8 cellular contexts compared by ENCODE assay signal in the genomic region with DNA sequence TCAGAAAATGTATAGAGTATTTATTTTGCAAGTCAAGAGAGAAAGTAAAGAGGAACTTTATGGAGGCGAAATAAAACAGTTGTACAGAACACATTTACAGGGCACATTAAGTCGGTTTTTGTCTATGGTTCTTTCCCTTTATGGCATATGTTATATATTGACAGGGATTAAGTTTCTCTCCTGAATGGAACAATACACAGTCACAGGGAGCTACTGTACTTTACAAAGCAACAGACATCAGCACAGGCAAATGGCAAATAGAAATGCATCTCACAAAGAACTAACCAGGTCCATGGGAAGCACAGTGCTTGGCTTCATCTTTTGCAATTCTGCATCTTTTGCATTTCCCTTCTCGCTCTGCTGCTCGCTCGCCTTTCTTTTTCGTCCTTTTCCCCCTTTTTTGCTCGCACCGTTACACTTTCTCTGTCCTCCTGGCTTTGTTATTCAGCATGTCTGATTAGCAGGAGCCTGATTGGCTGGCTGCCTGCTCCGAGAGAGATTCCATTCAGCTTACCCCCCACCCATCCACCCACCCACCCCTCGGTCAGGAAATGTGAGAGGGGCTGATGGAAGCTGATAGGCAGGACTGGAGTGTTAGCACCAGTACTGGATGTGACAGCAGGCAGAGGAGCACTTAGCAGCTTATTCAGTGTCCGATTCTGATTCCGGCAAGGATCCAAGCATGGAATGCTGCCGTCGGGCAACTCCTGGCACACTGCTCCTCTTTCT. TPM values are rescaled to one million over a fixed set of nuclear protein-coding genes. Genes with fewer than 3 reads are reported as not detected.
A peak's percentile ranks its signal among the peaks of the same experiment; 100 is the strongest.
DNase-seq lines count a peak whose midpoint lies in the region; ATAC-seq and TF ChIP-seq lines count a peak whose summit lies in the region.

A gene with protein sequence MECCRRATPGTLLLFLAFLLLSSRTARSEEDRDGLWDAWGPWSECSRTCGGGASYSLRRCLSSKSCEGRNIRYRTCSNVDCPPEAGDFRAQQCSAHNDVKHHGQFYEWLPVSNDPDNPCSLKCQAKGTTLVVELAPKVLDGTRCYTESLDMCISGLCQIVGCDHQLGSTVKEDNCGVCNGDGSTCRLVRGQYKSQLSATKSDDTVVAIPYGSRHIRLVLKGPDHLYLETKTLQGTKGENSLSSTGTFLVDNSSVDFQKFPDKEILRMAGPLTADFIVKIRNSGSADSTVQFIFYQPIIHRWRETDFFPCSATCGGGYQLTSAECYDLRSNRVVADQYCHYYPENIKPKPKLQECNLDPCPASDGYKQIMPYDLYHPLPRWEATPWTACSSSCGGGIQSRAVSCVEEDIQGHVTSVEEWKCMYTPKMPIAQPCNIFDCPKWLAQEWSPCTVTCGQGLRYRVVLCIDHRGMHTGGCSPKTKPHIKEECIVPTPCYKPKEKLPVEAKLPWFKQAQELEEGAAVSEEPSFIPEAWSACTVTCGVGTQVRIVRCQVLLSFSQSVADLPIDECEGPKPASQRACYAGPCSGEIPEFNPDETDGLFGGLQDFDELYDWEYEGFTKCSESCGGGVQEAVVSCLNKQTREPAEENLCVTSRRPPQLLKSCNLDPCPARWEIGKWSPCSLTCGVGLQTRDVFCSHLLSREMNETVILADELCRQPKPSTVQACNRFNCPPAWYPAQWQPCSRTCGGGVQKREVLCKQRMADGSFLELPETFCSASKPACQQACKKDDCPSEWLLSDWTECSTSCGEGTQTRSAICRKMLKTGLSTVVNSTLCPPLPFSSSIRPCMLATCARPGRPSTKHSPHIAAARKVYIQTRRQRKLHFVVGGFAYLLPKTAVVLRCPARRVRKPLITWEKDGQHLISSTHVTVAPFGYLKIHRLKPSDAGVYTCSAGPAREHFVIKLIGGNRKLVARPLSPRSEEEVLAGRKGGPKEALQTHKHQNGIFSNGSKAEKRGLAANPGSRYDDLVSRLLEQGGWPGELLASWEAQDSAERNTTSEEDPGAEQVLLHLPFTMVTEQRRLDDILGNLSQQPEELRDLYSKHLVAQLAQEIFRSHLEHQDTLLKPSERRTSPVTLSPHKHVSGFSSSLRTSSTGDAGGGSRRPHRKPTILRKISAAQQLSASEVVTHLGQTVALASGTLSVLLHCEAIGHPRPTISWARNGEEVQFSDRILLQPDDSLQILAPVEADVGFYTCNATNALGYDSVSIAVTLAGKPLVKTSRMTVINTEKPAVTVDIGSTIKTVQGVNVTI (N-terminal part only) (plus strand): TSS at position 603 of the 729 bp plus-strand sequence. CDS start 80 bp downstream, at position 683.

- no peak within 1 kb of the TSS for H2BK120ac ChIP-seq in trophoblast cell (ENCODE audit: insufficient read depth, low read length, poor library complexity)

- peak within 1 kb of the TSS; percentile 40 for H3K4me2 ChIP-seq in trophoblast cell (ENCODE audit: low read length)

- no peaks in the 10 kb centered on the region for H3K79me1 ChIP-seq in trophoblast cell (ENCODE audit: low read length)

- H4K8ac ChIP-seq in trophoblast cell (ENCODE audit: low read depth, low read length), result no peak within 1 kb of the TSS

- H3K14ac ChIP-seq in trophoblast cell (ENCODE audit: low read length), result no peak within 1 kb of the TSS

- no peak within 1 kb of the TSS for H3K18ac ChIP-seq in trophoblast cell (ENCODE audit: low read length)

- no peak within 1 kb of the TSS for H2BK12ac ChIP-seq in trophoblast cell (ENCODE audit: low read length)

- no peak for ATAC-seq in stimulated activated naive CD8-positive, alpha-beta T cell treated with anti-CD3 and anti-CD28 coated beads, Interleukin-15, amount 100 ng/mL, for 72 hours

- peaks cover 1% of the 10 kb centered on the region for H3K9me3 Mint-ChIP-seq in glutamatergic neuron (ENCODE audit: unreplicated experiment)
- no peaks in the 10 kb centered on the region for H3K9me3 Mint-ChIP-seq in stimulated activated naive CD8-positive, alpha-beta T cell treated with anti-CD3 and anti-CD28 coated beads, Interleukin-15, amount 100 ng/mL, for 72 hours

- H3K27me3 ChIP-seq in Peyer's patch, result no peaks in the 10 kb centered on the region
- no peaks in the 10 kb centered on the region for H3K27me3 ChIP-seq in trophoblast cell (ENCODE audit: insufficient read depth, low read length)

- peak within 1 kb of the TSS; percentile 79 for H3K27ac Mint-ChIP-seq in glutamatergic neuron (ENCODE audit: unreplicated experiment)
- no peak within 1 kb of the TSS for H3K27ac Mint-ChIP-seq in stimulated activated naive CD8-positive, alpha-beta T cell treated with anti-CD3 and anti-CD28 coated beads, Interleukin-15, amount 100 ng/mL, for 72 hours

- H2BK5ac ChIP-seq in trophoblast cell (ENCODE audit: low read depth, low read length, poor library complexity), result no peak within 1 kb of the TSS

- H3K79me2 ChIP-seq in trophoblast cell (ENCODE audit: control insufficient read depth, insufficient read depth, low read length, poor library complexity), result no peaks in the 10 kb centered on the region

- H4K91ac ChIP-seq in trophoblast cell (ENCODE audit: low read depth, low read length), result no peak within 1 kb of the TSS

- H3K9me3 ChIP-seq in Peyer's patch (no peaks in the 10 kb centered on the region), trophoblast cell (ENCODE audit: insufficient read depth, low read depth, low read length) (no peaks in the 10 kb centered on the region)

- H3K36me3 Mint-ChIP-seq in glutamatergic neuron (ENCODE audit: unreplicated experiment), result peaks cover 4% of the 10 kb centered on the region

- H3K27ac ChIP-seq in Peyer's patch, result peak within 1 kb of the TSS in 2 of 4 donors; percentile 45 to 51
- H3K27ac ChIP-seq in trophoblast cell (ENCODE audit: low read depth, low read length), result no peak within 1 kb of the TSS

- TF ChIP-seq POLR2A in Peyer's patch (IDR thresholded peaks at IDR 0.05), result no peak

- no peak for TF ChIP-seq CTCF in Peyer's patch (IDR thresholded peaks at IDR 0.05)
- TF ChIP-seq CTCF in glutamatergic neuron (IDR thresholded peaks at IDR 0.05; ENCODE audit: partially characterized antibody, unreplicated experiment), result no peak

- H3K27me3 Mint-ChIP-seq in glutamatergic neuron (ENCODE audit: unreplicated experiment), result no peaks in the 10 kb centered on the region
- peaks cover 26% of the 10 kb centered on the region for H3K27me3 Mint-ChIP-seq in stimulated activated naive CD8-positive, alpha-beta T cell treated with anti-CD3 and anti-CD28 coated beads, Interleukin-15, amount 100 ng/mL, for 72 hours

- H3K9ac ChIP-seq in trophoblast cell (ENCODE audit: low read length), result no peak within 1 kb of the TSS

- H3K4me3 ChIP-seq in Peyer's patch (peak within 1 kb of the TSS in 3 of 4 donors; percentile 4 to 35 (median 33)), trophoblast cell (ENCODE audit: low read depth, low read length) (no peak within 1 kb of the TSS)

- H2AFZ ChIP-seq in trophoblast cell (ENCODE audit: insufficient read depth, low read length, poor library complexity), result no peak within 1 kb of the TSS

- DNase-seq in ELF-1 (ENCODE audit: low read depth, low spot score), result peak; percentile 85
- DNase-seq in Peyer's patch, result peak in 1 of 3 donors; percentile 47
- peak; percentile 49 for DNase-seq in glutamatergic neuron
- no peak for DNase-seq in trophoblast cell
- no peak for DNase-seq in activated effector memory CD4-positive, alpha-beta T cell treated with anti-CD3 and anti-CD28 coated beads, Interleukin-2, amount 50 U/mL, for 16 hours
- no peak for DNase-seq in NCI-H2029 treated with DMSO at 0.1 percent for 48 hours (lab: John Stamatoyannopoulos, UW)
- no peak for DNase-seq in stimulated activated naive CD4-positive, alpha-beta T cell treated with Interleukin-2 at 50 U/mL for 16 hours (lab: John Stamatoyannopoulos, UW)
- no peak for DNase-seq in stimulated activated naive CD8-positive, alpha-beta T cell treated with anti-CD3 and anti-CD28 coated beads, Interleukin-15, amount 100 ng/mL, for 72 hours

- no peak within 1 kb of the TSS for H3K4ac ChIP-seq in trophoblast cell (ENCODE audit: low read depth, low read length)

- peak within 1 kb of the TSS; percentile 82 for H3K4me3 Mint-ChIP-seq in glutamatergic neuron (ENCODE audit: unreplicated experiment)
- no peak within 1 kb of the TSS for H3K4me3 Mint-ChIP-seq in stimulated activated naive CD8-positive, alpha-beta T cell treated with anti-CD3 and anti-CD28 coated beads, Interleukin-15, amount 100 ng/mL, for 72 hours

- H3K4me1 ChIP-seq in Peyer's patch (peaks cover 0 to 12% (median 0%) of the 10 kb centered on the region in 4 donors), trophoblast cell (ENCODE audit: control insufficient read depth in 1 of 2, insufficient read depth in 2 of 2, low read length in 2 of 2) (no peaks in the 10 kb centered on the region)

- H3K4me1 Mint-ChIP-seq in glutamatergic neuron (ENCODE audit: low read depth, unreplicated experiment), result peaks cover 13% of the 10 kb centered on the region
- no peaks in the 10 kb centered on the region for H3K4me1 Mint-ChIP-seq in stimulated activated naive CD8-positive, alpha-beta T cell treated with anti-CD3 and anti-CD28 coated beads, Interleukin-15, amount 100 ng/mL, for 72 hours

- H3K36me3 ChIP-seq in Peyer's patch (no peaks in the 10 kb centered on the region), trophoblast cell (ENCODE audit: control insufficient read depth in 1 of 2, insufficient read depth in 2 of 2, low read length in 2 of 2) (no peaks in the 10 kb centered on the region)

- H2AK5ac ChIP-seq in trophoblast cell (ENCODE audit: low read length), result no peak within 1 kb of the TSS

- no peak within 1 kb of the TSS for H4K12ac ChIP-seq in trophoblast cell (ENCODE audit: low read depth, low read length)

- WGBS in trophoblast cell (ENCODE audit: extremely low coverage, insufficient coverage, insufficient read length), result no CpG with 5 or more reads among the region's 14 CpGs

- H3K23ac ChIP-seq in trophoblast cell (ENCODE audit: low read length), result no peak within 1 kb of the TSS

RNA-seq across cellular contexts. Expression of the gene that starts here (rescaled TPM):
- 10 to 100 TPM in 2 of 4 donors, 1 to 10 TPM in 2; 2.8 to 26.4 (median 9.4) TPM for total RNA-seq in Peyer's patch
- 0.91 TPM for total RNA-seq in glutamatergic neuron (ENCODE audit: unreplicated experiment)
- 0.04 and 0.06 TPM in 2 replicates for polyA plus RNA-seq in trophoblast cell (2013)

Comparison
In these comparisons a context has a peak if more than half of its experiments do, and no peak if none do; other contexts are left out.
1. Peak in DNase-seq in glutamatergic neuron; RNA of the gene not detected or under 1 TPM.